In genomic region chr11:12222099-12222751, GRCh38 we compare ENCODE assay signal across 12 cellular contexts.
A peak's percentile ranks its signal among the peaks of the same experiment; 100 is the strongest.
DNase-seq lines count a peak whose midpoint lies in the region; ATAC-seq, FAIRE-seq and TF ChIP-seq lines count a peak whose summit lies in the region.
"Had no signal": no experiment of that assay in that cellular context is flagged by ENCODE, and none has a peak within 500 bp of the region (broad histone marks: within the 10 kb centered on the region; RNA-seq: fewer than 3 reads in every experiment).

No MANE protein-coding gene starts in this region.

- no peak overlapping the region for H3K4me3 ChIP-seq in IMR-90 (ENCODE audit: insufficient read depth, low read depth, low read length)
- H3K4me3 ChIP-seq in ascending aorta = no peak overlapping the region
- H3K4me3 ChIP-seq in small intestine (ENCODE audit: low read depth in 1 of 2, low read length in 2 of 2) = no peak overlapping the region
- H3K4me3 ChIP-seq: vagina had no signal

- H3K36me3 ChIP-seq in IMR-90 (ENCODE audit: control insufficient read depth, insufficient read depth, low read length) (peaks cover 67% of the 10 kb centered on the region), ascending aorta (peaks cover 83% of the 10 kb centered on the region in 2 donors), small intestine (ENCODE audit: control insufficient read depth in 2 of 2, insufficient read depth in 2 of 2, low read length in 2 of 2) (peaks cover 0 to 9% of the 10 kb centered on the region in 2 donors)

- peak overlapping the region; percentile 39; the same call in 1 of the 3 replicates for H2BK15ac ChIP-seq in IMR-90 (ENCODE audit: low read depth, low read length)

- H3K27ac ChIP-seq in IMR-90 (ENCODE audit: insufficient read depth, low read length) (no peak overlapping the region), ascending aorta (peak overlapping the region; percentile 94 to 98), small intestine (ENCODE audit: low read depth in 1 of 2, low read length in 1 of 2) (no peak overlapping the region)
- H3K27ac ChIP-seq: vagina had no signal

- H4K91ac ChIP-seq in IMR-90 (ENCODE audit: insufficient read depth, low read depth, low read length) = peak overlapping the region; percentile 28; the same call in 1 of the 2 replicates

- no TSS peak for BruUV-seq in IMR-90 (replicated peaks; lab: Mats Ljungman, UMichigan)

- no peak for TF ChIP-seq CTCF in IMR-90 (conservative IDR thresholded peaks at IDR 0.05; ENCODE audit: low read depth, low read length)
- no peak for TF ChIP-seq CTCF in ascending aorta (IDR thresholded peaks at IDR 0.05)

- H3K4ac ChIP-seq in IMR-90 (ENCODE audit: low read depth, low read length) = peak overlapping the region; percentile 32

- H4K20me1 ChIP-seq in IMR-90 (ENCODE audit: insufficient read depth, low read length) = no peaks in the 10 kb centered on the region

- WGBS in IMR-90 (ENCODE audit: extremely low coverage in 2 of 2, insufficient read length in 1 of 2), 2 experiments = 92% methylated on average over 7 of the region's 16 CpGs; no CpG with 5 or more reads in 1 of the 2 experiments
- 52 to 66% (median 56%) methylated on average over 16 of the region's 16 CpGs for WGBS in small intestine, 3 donors

- peak overlapping the region; percentile 36; the same call in 1 of the 2 replicates for H3K23ac ChIP-seq in IMR-90 (ENCODE audit: low read depth, low read length)

- no peak for TF ChIP-seq RAD21 in IMR-90 (IDR thresholded peaks at IDR 0.05; ENCODE audit: low read length)

- H3K79me1 ChIP-seq in IMR-90 (ENCODE audit: low read depth in 1 of 2, low read length in 2 of 2) = peaks cover 56 to 93% of the 10 kb centered on the region in 2 experiments

- no peaks in the 10 kb centered on the region for H3K9me3 ChIP-seq in IMR-90 (ENCODE audit: control insufficient read depth, insufficient read depth, low read length)
- no peaks in the 10 kb centered on the region for H3K9me3 ChIP-seq in ascending aorta
- H3K9me3 ChIP-seq in small intestine (ENCODE audit: control insufficient read depth, low read depth) = no peaks in the 10 kb centered on the region
- H3K9me3 ChIP-seq: vagina had no signal

- no peak overlapping the region for H3K18ac ChIP-seq in IMR-90 (ENCODE audit: low read depth, low read length)

- DNase-seq in IMR-90 = no peak
- DNase-seq in ascending aorta (ENCODE audit: low spot score in 2 of 2) = no peak
- DNase-seq in left ventricle myocardium superior = peak; percentile 81
- DNase-seq in small intestine = peak; percentile 81
- DNase-seq in stimulated activated CD4-positive, alpha-beta T cell treated with anti-CD3 and anti-CD28 coated beads, Interleukin-12 subunit alpha, Interleukin-12 subunit beta, amount 100 ng/mL, for 4 hours = no peak
- no peak for DNase-seq in CD1c-positive myeloid dendritic cell (ENCODE audit: extremely low spot score)
- DNase-seq: activated CD4-positive, alpha-beta T cell treated with anti-CD3 and anti-CD28 coated beads for 48 hours; central memory CD4-positive, alpha-beta T cell; stimulated activated CD4-positive, alpha-beta T cell treated with anti-CD3 and anti-CD28 coated beads, Interleukin-15, amount 100 ng/mL, for 24 hours had no signal

- CTCF ChIA-PET in IMR-90 (lab: Yijun Ruan, JAX) = no interaction called here

- H3K4me1 ChIP-seq in IMR-90 (ENCODE audit: control insufficient read depth, insufficient read depth, low read length) = peaks cover 18% of the 10 kb centered on the region
- peaks cover 33 to 66% of the 10 kb centered on the region in 2 donors for H3K4me1 ChIP-seq in ascending aorta
- peaks cover 2 to 7% of the 10 kb centered on the region in 2 donors for H3K4me1 ChIP-seq in small intestine (ENCODE audit: control insufficient read depth in 2 of 2, insufficient read depth in 1 of 2, low read depth in 1 of 2, low read length in 1 of 2)

- dilution Hi-C loops in IMR-90 (cut with HindIII; ENCODE audit: low sequenced_read_pairs, unreplicated experiment) = no loop called here

- H3K4me2 ChIP-seq in IMR-90 (ENCODE audit: low read depth, low read length) = no peak overlapping the region

- peak overlapping the region; percentile 64; the same call in 1 of the 2 replicates for H2AK5ac ChIP-seq in IMR-90 (ENCODE audit: low read depth, low read length)

- no peaks in the 10 kb centered on the region for H3K27me3 ChIP-seq in IMR-90 (ENCODE audit: control insufficient read depth, insufficient read depth, low read length)
- no peaks in the 10 kb centered on the region for H3K27me3 ChIP-seq in ascending aorta
- H3K27me3 ChIP-seq in small intestine (ENCODE audit: control insufficient read depth in 2 of 2, insufficient read depth in 2 of 2, low read length in 2 of 2) = no peaks in the 10 kb centered on the region
- H3K27me3 ChIP-seq: vagina had no signal

- no peak overlapping the region; the same call in 1 of the 2 replicates for H2BK20ac ChIP-seq in IMR-90 (ENCODE audit: low read depth, low read length)

- FAIRE-seq in small intestine (lab: Jason Lieb, UNC) = no peak

- ATAC-seq in IMR-90 (ENCODE audit: low read depth) (no peak), left ventricle myocardium superior (peak; percentile 51), GM21576 (IDR thresholded peaks at IDR 0.05; ENCODE audit: unreplicated experiment) (no peak), GM18511 (IDR thresholded peaks at IDR 0.05; ENCODE audit: unreplicated experiment) (no peak)

- H2BK120ac ChIP-seq in IMR-90 (ENCODE audit: low read depth, low read length) = peak overlapping the region; percentile 6; the same call in 1 of the 2 replicates

- peak overlapping the region; percentile 12 to 20; a peak in 1 of 4 replicates for H4K8ac ChIP-seq in IMR-90 (ENCODE audit: low read depth in 2 of 2, low read length in 2 of 2)

- intact Hi-C loops in IMR-90 (cut with micrococcal nuclease) = no loop called here
- intact Hi-C loops in ascending aorta (cut with DNase I) = no loop called here
- intact Hi-C loops in left ventricle myocardium superior (cut with micrococcal nuclease) = no loop called here

- POLR2A ChIA-PET in IMR-90 (lab: Charles Lee; ENCODE audit: unreplicated experiment) = no interaction called here

- H3K9ac ChIP-seq in IMR-90 (ENCODE audit: low read depth, low read length) = no peak overlapping the region

- H3K9me1 ChIP-seq in IMR-90 (ENCODE audit: insufficient read depth, low read length) = peaks cover 36% of the 10 kb centered on the region

- no peak overlapping the region for H2AFZ ChIP-seq in IMR-90 (replicated peaks; ENCODE audit: low read length, poor library complexity)

- H2BK5ac ChIP-seq in IMR-90 (ENCODE audit: low read depth, low read length, poor library complexity, severe bottlenecking) = peak overlapping the region; percentile 9

- H4K5ac ChIP-seq in IMR-90 (ENCODE audit: low read depth, low read length) = peak overlapping the region; percentile 9; the same call in 1 of the 2 replicates

- H3K56ac ChIP-seq in IMR-90 (ENCODE audit: extremely low read depth, insufficient read depth, low read length) = no peak overlapping the region

- no peak for TF ChIP-seq POLR2A in IMR-90 (IDR thresholded peaks at IDR 0.05; ENCODE audit: low read depth, low read length)

- H3K14ac ChIP-seq in IMR-90 (replicated peaks; ENCODE audit: low read depth, low read length) = peak overlapping the region; percentile 31; the same call in 1 of the 2 replicates

- H2AK9ac ChIP-seq in IMR-90 (replicated peaks; ENCODE audit: low read depth, low read length, poor library complexity) = peak overlapping the region; percentile 68

- in situ Hi-C loops in IMR-90 (cut with MboI; ENCODE audit: low sequenced_read_pairs) = no loop called here

TF ChIP-seq in IMR-90, 13 proteins besides CTCF, POLR2A, EP300 and RAD21:
- TF ChIP-seq NFE2L2 (IDR thresholded peaks at IDR 0.05; ENCODE audit: low read depth, low read length) (no peak), RCOR1 (IDR thresholded peaks at IDR 0.05; ENCODE audit: insufficient replicate concordance, low read length) (no peak), MAFK (IDR thresholded peaks at IDR 0.05; ENCODE audit: low read depth, low read length) (no peak)
- TF ChIP-seq, protein P1, sequence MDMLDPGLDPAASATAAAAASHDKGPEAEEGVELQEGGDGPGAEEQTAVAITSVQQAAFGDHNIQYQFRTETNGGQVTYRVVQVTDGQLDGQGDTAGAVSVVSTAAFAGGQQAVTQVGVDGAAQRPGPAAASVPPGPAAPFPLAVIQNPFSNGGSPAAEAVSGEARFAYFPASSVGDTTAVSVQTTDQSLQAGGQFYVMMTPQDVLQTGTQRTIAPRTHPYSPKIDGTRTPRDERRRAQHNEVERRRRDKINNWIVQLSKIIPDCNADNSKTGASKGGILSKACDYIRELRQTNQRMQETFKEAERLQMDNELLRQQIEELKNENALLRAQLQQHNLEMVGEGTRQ (IDR thresholded peaks at IDR 0.05; ENCODE audit: low read depth, low read length) = no peak
- TF ChIP-seq, protein P2, sequence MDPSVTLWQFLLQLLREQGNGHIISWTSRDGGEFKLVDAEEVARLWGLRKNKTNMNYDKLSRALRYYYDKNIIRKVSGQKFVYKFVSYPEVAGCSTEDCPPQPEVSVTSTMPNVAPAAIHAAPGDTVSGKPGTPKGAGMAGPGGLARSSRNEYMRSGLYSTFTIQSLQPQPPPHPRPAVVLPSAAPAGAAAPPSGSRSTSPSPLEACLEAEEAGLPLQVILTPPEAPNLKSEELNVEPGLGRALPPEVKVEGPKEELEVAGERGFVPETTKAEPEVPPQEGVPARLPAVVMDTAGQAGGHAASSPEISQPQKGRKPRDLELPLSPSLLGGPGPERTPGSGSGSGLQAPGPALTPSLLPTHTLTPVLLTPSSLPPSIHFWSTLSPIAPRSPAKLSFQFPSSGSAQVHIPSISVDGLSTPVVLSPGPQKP (IDR thresholded peaks at IDR 0.05; ENCODE audit: borderline replicate concordance, low read depth, low read length) = no peak
TF ChIP-seq in IMR-90: peak in this region for 0.

Comparison
In these comparisons a context has a peak if more than half of its experiments do, and no peak if none do; other contexts are left out.
1. DNase-seq: peak in left ventricle myocardium superior (single experiment) and small intestine (single experiment); none in IMR-90 (single experiment), ascending aorta (0 of 2), stimulated activated CD4-positive, alpha-beta T cell treated with anti-CD3 and anti-CD28 coated beads, Interleukin-12 subunit alpha, Interleukin-12 subunit beta, amount 100 ng/mL, for 4 hours (single experiment) and CD1c-positive myeloid dendritic cell (single experiment).
2. H3K27ac ChIP-seq: peak in ascending aorta (2 of 2); none in IMR-90 (single experiment) and small intestine (0 of 2).